In genomic region chr1:151196292-151196800, GRCh38 we compare ENCODE assay signal across 8 cellular contexts. TPM values are rescaled to one million over a fixed set of nuclear protein-coding genes. Genes with fewer than 3 reads are reported as not detected.
DNase-seq lines count a peak whose midpoint lies in the region; TF ChIP-seq lines count a peak whose summit lies in the region.

No MANE protein-coding gene starts in this region.

- H3K4me1 ChIP-seq in Karpas-422 (ENCODE audit: low read length) (peaks cover 30% of the 10 kb centered on the region), OCI-LY7 (ENCODE audit: insufficient read depth, low read length, poor library complexity, severe bottlenecking) (peaks cover 33% of the 10 kb centered on the region), neural progenitor cell (peaks cover 13% of the 10 kb centered on the region), vagina (peaks cover 33% of the 10 kb centered on the region)

- H3K27ac ChIP-seq in Karpas-422 (ENCODE audit: low read length), result peak overlapping the region; percentile 54; the same call in 1 of the 2 replicates
- H3K27ac ChIP-seq in OCI-LY7 (ENCODE audit: low read depth, low read length, poor library complexity, severe bottlenecking), result no peak overlapping the region
- H3K27ac ChIP-seq in neural progenitor cell, result no peak overlapping the region
- peak overlapping the region; percentile 65 for H3K27ac ChIP-seq in vagina

- BruUV-seq in OCI-LY7 (replicated peaks; lab: Mats Ljungman, UMichigan), result no TSS peak

- H2AFZ ChIP-seq in Karpas-422 (ENCODE audit: low read length) (peak overlapping the region; percentile 67), OCI-LY7 (ENCODE audit: low read length) (peak overlapping the region; percentile 67), neural progenitor cell (replicated peaks) (no peak overlapping the region)

- no peak for TF ChIP-seq POLR2A in vagina (IDR thresholded peaks at IDR 0.05)

- peaks cover 23% of the 10 kb centered on the region for H3F3A ChIP-seq in neural progenitor cell (ENCODE audit: low read depth)

- no peaks in the 10 kb centered on the region for H3K27me3 ChIP-seq in Karpas-422 (ENCODE audit: low read length)
- peaks cover 4% of the 10 kb centered on the region for H3K27me3 ChIP-seq in neural progenitor cell
- H3K27me3 ChIP-seq in vagina, result no peaks in the 10 kb centered on the region

- peaks cover 3% of the 10 kb centered on the region for H3K36me3 Mint-ChIP-seq in neural progenitor cell

- H3K79me2 ChIP-seq in Karpas-422 (ENCODE audit: low read length) (peaks cover 28% of the 10 kb centered on the region), OCI-LY7 (ENCODE audit: insufficient read depth, low read depth, low read length) (peaks cover 29% of the 10 kb centered on the region), neural progenitor cell (ENCODE audit: low read depth) (peaks cover 33% of the 10 kb centered on the region)

- DNase-seq in COLO829 (ENCODE audit: low spot score) (peak; percentile 90), Karpas-422 (peak; percentile 90), OCI-LY7 (ENCODE audit: low spot score) (peak; percentile 82), activated T-helper 1 cell treated with Interleukin-2 at 50 U/mL for 16 hours (ENCODE audit: low read depth) (peak; percentile 8), fibroblast of the aortic adventitia (ENCODE audit: low read depth) (peak; percentile 93), neural progenitor cell (ENCODE audit: low spot score) (peak; percentile 71), vagina (ENCODE audit: extremely low spot score in 2 of 2) (no peak), NK-92 (lab: John Stamatoyannopoulos, UW; ENCODE audit: unreplicated experiment) (no peak)

- H3K9me2 ChIP-seq in Karpas-422 (replicated peaks; ENCODE audit: insufficient read depth, low read length) (no peaks in the 10 kb centered on the region), OCI-LY7 (ENCODE audit: insufficient read depth, low read length) (no peaks in the 10 kb centered on the region)

- H3K4me1 Mint-ChIP-seq in neural progenitor cell, result peaks cover 28% of the 10 kb centered on the region

- H3K36me3 ChIP-seq in Karpas-422 (ENCODE audit: insufficient read depth, low read length) (peaks cover 4% of the 10 kb centered on the region; the same call in 1 of the 2 replicates), OCI-LY7 (ENCODE audit: insufficient read depth, low read length) (peaks cover 10% of the 10 kb centered on the region), neural progenitor cell (no peaks in the 10 kb centered on the region), vagina (no peaks in the 10 kb centered on the region)

- POLR2A ChIA-PET in OCI-LY7 (lab: Charles Lee), result interaction anchor here (0.6 to 0.7 kb wide), 2 partner anchors 18 to 58 kb away, joined by 3 to 6 read pairs; partner anchors contain the start of gene PSMD4

- H3K27me3 Mint-ChIP-seq in neural progenitor cell (ENCODE audit: insufficient read depth, low read depth), result peaks cover 17% of the 10 kb centered on the region

- intact Hi-C loops in OCI-LY7 (cut with micrococcal nuclease; ENCODE audit: unreplicated experiment) (loop anchor here (1.0 to 5.0 kb wide), 2 partner anchors 55 to 151 kb away; partner anchors contain the start of gene RFX5), vagina (cut with DNase I) (no loop called here)

- H4K20me1 ChIP-seq in Karpas-422 (ENCODE audit: insufficient read depth, low read depth, low read length), result peaks cover 12% of the 10 kb centered on the region
- H4K20me1 ChIP-seq in OCI-LY7 (ENCODE audit: insufficient read depth, low read length), result peaks cover 6% of the 10 kb centered on the region; the same call in 1 of the 2 replicates
- H4K20me1 ChIP-seq in neural progenitor cell (ENCODE audit: low read depth), result peaks cover 24% of the 10 kb centered on the region

- peak overlapping the region; percentile 70 for H3K4me3 Mint-ChIP-seq in neural progenitor cell

- H3K9ac ChIP-seq in Karpas-422 (ENCODE audit: low read length), result peak overlapping the region; percentile 66
- no peak overlapping the region for H3K9ac ChIP-seq in neural progenitor cell

- H3K4me3 ChIP-seq in Karpas-422 (ENCODE audit: low read length) (peak overlapping the region; percentile 63), OCI-LY7 (ENCODE audit: low read depth, low read length, poor library complexity, severe bottlenecking) (peak overlapping the region; percentile 32), fibroblast of the aortic adventitia (ENCODE audit: low read depth, low read length) (no peak overlapping the region), neural progenitor cell (no peak overlapping the region), vagina (peak overlapping the region in 1 of 2 donors; percentile 24)

- peak overlapping the region; percentile 93 for H3K4me2 ChIP-seq in Karpas-422 (ENCODE audit: low read depth, low read length, poor library complexity, severe bottlenecking)
- H3K4me2 ChIP-seq in OCI-LY7 (ENCODE audit: low read length), result peak overlapping the region; percentile 68
- H3K4me2 ChIP-seq in neural progenitor cell, result no peak overlapping the region

- no peaks in the 10 kb centered on the region for H3K9me3 Mint-ChIP-seq in neural progenitor cell

- TF ChIP-seq CTCF in OCI-LY7 (conservative IDR thresholded peaks at IDR 0.05; ENCODE audit: low read length) (peak; percentile 80), fibroblast of the aortic adventitia (IDR thresholded peaks at IDR 0.05; ENCODE audit: insufficient read depth, low read length) (peak; percentile 67), neural progenitor cell (IDR thresholded peaks at IDR 0.05) (peak; percentile 54), vagina (IDR thresholded peaks at IDR 0.05) (peak in 2 of 3 experiments; percentile 26 to 42)

- CTCF ChIA-PET in OCI-LY7 (lab: Charles Lee; ENCODE audit: unreplicated experiment), result no interaction called here

- peak overlapping the region; percentile 78 for H3K27ac Mint-ChIP-seq in neural progenitor cell

- H3K9me3 ChIP-seq in Karpas-422 (ENCODE audit: low read length), result no peaks in the 10 kb centered on the region
- H3K9me3 ChIP-seq in OCI-LY7 (ENCODE audit: low read length), result no peaks in the 10 kb centered on the region
- no peaks in the 10 kb centered on the region for H3K9me3 ChIP-seq in neural progenitor cell (ENCODE audit: low read depth)
- no peaks in the 10 kb centered on the region for H3K9me3 ChIP-seq in vagina

RNA-seq across cellular contexts. Expression of gene PIP5K1A, which starts 2.0 kb away (rescaled TPM):
- 72.8 and 75.9 TPM in 2 replicates for total RNA-seq in Karpas-422 (2014; rRNA removed; shearing (Covaris generic); ENCODE audit: low replicate concordance)
- total RNA-seq in OCI-LY7 (2014; rRNA removed; shearing (Covaris generic)), result 42.9 and 50.5 TPM in 2 replicates
- total RNA-seq in OCI-LY7 (2022) (75.8 and 85.3 TPM in 2 replicates), fibroblast of the aortic adventitia (ENCODE audit: low replicate concordance) (56.4 and 86.4 TPM in 2 replicates), neural progenitor cell (ENCODE audit: low replicate concordance) (81.2 and 90.6 TPM in 2 replicates), vagina (80.3 TPM)

RNA-seq across cellular contexts. Expression of gene VPS72, which starts 6.3 kb away (rescaled TPM):
- 54.4 and 59.8 TPM in 2 replicates for total RNA-seq in Karpas-422 (2014; rRNA removed; shearing (Covaris generic); ENCODE audit: low replicate concordance)
- 51.1 and 65.9 TPM in 2 replicates for total RNA-seq in OCI-LY7 (2014; rRNA removed; shearing (Covaris generic))
- total RNA-seq in OCI-LY7 (2022), result 54.3 and 67.9 TPM in 2 replicates
- 9.2 and 42.8 TPM in 2 replicates for total RNA-seq in fibroblast of the aortic adventitia (ENCODE audit: low replicate concordance)
- total RNA-seq in neural progenitor cell (ENCODE audit: low replicate concordance), result 107 and 117 TPM in 2 replicates
- 17.2 TPM for total RNA-seq in vagina

RNA-seq across cellular contexts. Expression of gene TMOD4, which starts 20.6 kb away (rescaled TPM):
- total RNA-seq in Karpas-422 (2014; rRNA removed; shearing (Covaris generic); ENCODE audit: low replicate concordance), result 0.52 TPM in 1 of 2 replicates, not detected in the other
- not detected in 2 replicates for total RNA-seq in OCI-LY7 (2014; rRNA removed; shearing (Covaris generic))
- total RNA-seq in OCI-LY7 (2022) (1.4 and 2.4 TPM in 2 replicates), fibroblast of the aortic adventitia (ENCODE audit: low replicate concordance) (0.54 TPM in 1 of 2 replicates, not detected in the other), neural progenitor cell (ENCODE audit: low replicate concordance) (not detected in 2 replicates), vagina (2.2 TPM)

RNA-seq across cellular contexts. Expression of gene SCNM1, which starts 30.4 kb away (rescaled TPM):
- total RNA-seq in Karpas-422 (2014; rRNA removed; shearing (Covaris generic); ENCODE audit: low replicate concordance), result 78.9 and 84.1 TPM in 2 replicates
- total RNA-seq in OCI-LY7 (2014; rRNA removed; shearing (Covaris generic)), result 70.9 and 78.0 TPM in 2 replicates
- total RNA-seq in OCI-LY7 (2022) (54.1 and 63.1 TPM in 2 replicates), fibroblast of the aortic adventitia (ENCODE audit: low replicate concordance) (38.0 and 48.4 TPM in 2 replicates), neural progenitor cell (ENCODE audit: low replicate concordance) (22.0 and 25.3 TPM in 2 replicates), vagina (22.1 TPM)

RNA-seq across cellular contexts. Expression of gene LYSMD1, which starts 30.6 kb away (rescaled TPM):
- 2.1 and 6.6 TPM in 2 replicates for total RNA-seq in Karpas-422 (2014; rRNA removed; shearing (Covaris generic); ENCODE audit: low replicate concordance)
- 6.2 and 9.2 TPM in 2 replicates for total RNA-seq in OCI-LY7 (2014; rRNA removed; shearing (Covaris generic))
- total RNA-seq in OCI-LY7 (2022) (3.4 and 3.7 TPM in 2 replicates), fibroblast of the aortic adventitia (ENCODE audit: low replicate concordance) (7.5 and 12.5 TPM in 2 replicates), neural progenitor cell (ENCODE audit: low replicate concordance) (15.5 and 18.9 TPM in 2 replicates), vagina (21.1 TPM)

Comparison
In these comparisons a context has a peak if more than half of its experiments do, and no peak if none do; other contexts are left out.
1. DNase-seq: peak in COLO829 (single experiment), Karpas-422 (single experiment), OCI-LY7 (single experiment), activated T-helper 1 cell treated with Interleukin-2 at 50 U/mL for 16 hours (single experiment), fibroblast of the aortic adventitia (single experiment) and neural progenitor cell (single experiment); none in vagina (0 of 2) and NK-92 (single experiment).
2. H3K27ac ChIP-seq: peak in Karpas-422 (single experiment) and vagina (single experiment); none in OCI-LY7 (single experiment) and neural progenitor cell (single experiment).
3. H3K4me3 ChIP-seq: peak in Karpas-422 (single experiment) and OCI-LY7 (single experiment); none in fibroblast of the aortic adventitia (single experiment) and neural progenitor cell (single experiment).
4. Peak in every context shown above with its lines, with median percentiles within 50 percentile points of each other: CTCF ChIP-seq.